In the genomic region with DNA sequence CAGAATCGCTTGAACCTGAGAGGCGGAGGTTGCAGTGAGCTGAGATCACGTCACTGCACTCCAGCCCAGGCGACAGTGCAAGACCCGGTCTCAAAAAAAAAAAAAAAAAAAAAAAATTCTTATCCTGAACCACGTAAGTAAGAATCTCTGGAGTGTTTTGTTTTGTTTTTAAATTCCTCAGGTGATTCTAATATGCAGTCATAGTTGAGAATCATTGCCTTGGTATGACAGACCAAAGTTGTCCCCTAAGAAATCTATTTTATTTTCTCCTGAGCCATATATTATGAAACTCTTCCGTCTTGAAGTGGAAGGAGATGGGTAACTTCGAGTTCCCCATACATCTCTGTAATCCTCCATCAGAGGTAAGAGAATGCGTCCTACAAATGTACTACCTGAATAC, we compare ENCODE assay signal across 22 cellular contexts. TPM values are rescaled to one million over a fixed set of nuclear protein-coding genes. Genes with fewer than 3 reads are reported as not detected.
A peak's percentile ranks its signal among the peaks of the same experiment; 100 is the strongest.
DNase-seq lines count a peak whose midpoint lies in the region; ATAC-seq and TF ChIP-seq lines count a peak whose summit lies in the region.
"Had no signal": no experiment of that assay in that cellular context is flagged by ENCODE, and none has a peak within 500 bp of the region (broad histone marks: within the 10 kb centered on the region; RNA-seq: fewer than 3 reads in every experiment).

No MANE protein-coding gene starts in this region.

- H3K9ac ChIP-seq in GM23248 (no peak overlapping the region), Karpas-422 (ENCODE audit: low read length) (no peak overlapping the region)

- TF ChIP-seq CTCF in epithelial cell of esophagus (IDR thresholded peaks at IDR 0.05; ENCODE audit: insufficient read depth, low read depth, low read length, missing control alignments), result no peak

- H3K36me3 ChIP-seq in GM23248 (ENCODE audit: low read depth), result no peaks in the 10 kb centered on the region
- no peaks in the 10 kb centered on the region for H3K36me3 ChIP-seq in Karpas-422 (ENCODE audit: insufficient read depth, low read length)

- H3K4me2 ChIP-seq in GM23248 (ENCODE audit: unreplicated experiment) (no peak overlapping the region), Karpas-422 (ENCODE audit: low read depth, low read length, poor library complexity, severe bottlenecking) (no peak overlapping the region)
- H3K4me2 ChIP-seq: A549 had no signal

- H3K4me1 ChIP-seq in GM23248 (ENCODE audit: insufficient read depth) (peaks cover 13% of the 10 kb centered on the region), Karpas-422 (ENCODE audit: low read length) (no peaks in the 10 kb centered on the region)
- H3K4me1 ChIP-seq: Caco-2 had no signal

- H3K27ac ChIP-seq in GM23248 (no peak overlapping the region), Karpas-422 (ENCODE audit: low read length) (no peak overlapping the region)
- H3K27ac ChIP-seq: A549, HL-60 had no signal

- no peaks in the 10 kb centered on the region for H3K9me3 ChIP-seq in GM23248 (ENCODE audit: low read depth)
- no peaks in the 10 kb centered on the region for H3K9me3 ChIP-seq in Karpas-422 (ENCODE audit: low read length)
- H3K9me3 ChIP-seq: A549, Caco-2 had no signal

- H3F3A ChIP-seq in GM23248 (ENCODE audit: insufficient read depth), result no peaks in the 10 kb centered on the region

- H3K9me2 ChIP-seq in GM23248 (ENCODE audit: insufficient read depth) (no peaks in the 10 kb centered on the region), Karpas-422 (replicated peaks; ENCODE audit: insufficient read depth, low read length) (no peaks in the 10 kb centered on the region)

- H2AFZ ChIP-seq in GM23248, result no peak overlapping the region
- H2AFZ ChIP-seq in Karpas-422 (ENCODE audit: low read length), result no peak overlapping the region

- 51 to 58% methylated on average over 7 to 9 of the region's 9 CpGs for WGBS in GM23248 (ENCODE audit: low coverage in 1 of 2, low lambda C conversion rate in 2 of 2, missing lambda C conversion rate in 2 of 2), 2 experiments

- H3K79me2 ChIP-seq in GM23248 (ENCODE audit: insufficient read depth) (no peaks in the 10 kb centered on the region), Karpas-422 (ENCODE audit: low read length) (no peaks in the 10 kb centered on the region)

- no peak for ATAC-seq in HG03095 (IDR thresholded peaks at IDR 0.05; ENCODE audit: unreplicated experiment)
- no peak for ATAC-seq in GM19397 (IDR thresholded peaks at IDR 0.05; ENCODE audit: unreplicated experiment)
- ATAC-seq: A549; CD8-positive, alpha-beta T cell had no signal

- DNase-seq in GM23248 (peak; percentile 40), NCI-H226 (peak; percentile 24), epithelial cell of esophagus (ENCODE audit: low read depth) (peak; percentile 33), Karpas-422 (no peak), NCI-H446 treated with DMSO at 0.1 percent for 48 hours (lab: John Stamatoyannopoulos, UW) (no peak)
- DNase-seq: C1 segment of cervical spinal cord; Caco-2; CD8-positive, alpha-beta T cell; DMS 273 treated with DMSO at 0.1 percent for 48 hours; DMS79; H9; MM.1S; NCI-H2029; NCI-H526 treated with DMSO at 0.1 percent for 48 hours; RPMI8226; SHP77 treated with DMSO at 0.1 percent for 48 hours; T-helper 1 cell had no signal

- no peak overlapping the region for H3K4me3 ChIP-seq in GM23248
- H3K4me3 ChIP-seq in epithelial cell of esophagus (ENCODE audit: low read length), result no peak overlapping the region
- H3K4me3 ChIP-seq in Karpas-422 (ENCODE audit: low read length), result no peak overlapping the region
- H3K4me3 ChIP-seq: A549 had no signal

- in situ Hi-C loops in GM23248 (cut with MboI), result no loop called here

- H4K20me1 ChIP-seq in GM23248 (ENCODE audit: insufficient read depth) (no peaks in the 10 kb centered on the region), Karpas-422 (ENCODE audit: insufficient read depth, low read depth, low read length) (no peaks in the 10 kb centered on the region)

- no peaks in the 10 kb centered on the region for H3K27me3 ChIP-seq in GM23248 (replicated peaks; ENCODE audit: insufficient read depth)
- H3K27me3 ChIP-seq in Karpas-422 (ENCODE audit: low read length), result no peaks in the 10 kb centered on the region

RNA-seq across cellular contexts. Expression of a gene that starts 26.6 kb away (rescaled TPM):
- 47.3 and 50.5 TPM in 2 replicates for total RNA-seq in GM23248 (2014; rRNA removed; shearing (Covaris generic))
- polyA plus RNA-seq in GM23248 (2016; fragmentation: Nextera tagmentation; extraction: Ambion mirVana), result 12.6 and 13.6 TPM in 2 replicates
- not detected in 2 replicates for total RNA-seq in Karpas-422 (2014; rRNA removed; shearing (Covaris generic); ENCODE audit: low replicate concordance)
- total RNA-seq: CD8-positive, alpha-beta T cell; HT-29 had no signal

Comparison
In these comparisons a context has a peak if more than half of its experiments do, and no peak if none do; other contexts are left out.
1. DNase-seq: peak in GM23248 (single experiment), NCI-H226 (single experiment) and epithelial cell of esophagus (single experiment); none in Karpas-422 (single experiment) and NCI-H446 treated with DMSO at 0.1 percent for 48 hours (single experiment).
2. RNA of a gene that starts 26.6 kb away (total RNA-seq): 47.3 to 50.5 TPM in GM23248; not detected in Karpas-422; every median in the first group is over 10 times any median in the second.